ENCODE assay signal across 27 cellular contexts in genomic region chr6:5946181-5946580, GRCh38.
"Had no signal": no experiment of that assay in that cellular context is flagged by ENCODE, and none has a peak within 500 bp of the region (broad histone marks: within the 10 kb centered on the region; RNA-seq: fewer than 3 reads in every experiment).

No MANE protein-coding gene starts in this region.

- H3K27ac Mint-ChIP-seq: memory B cell; naive thymus-derived CD4-positive, alpha-beta T cell; natural killer cell treated with Interleukin-12 subunit alpha and Interleukin-12 subunit beta and Interleukin-15 and Interleukin-18, amount 100 ng/mL, for 72 hours; stimulated activated naive B cell treated with anti-CD40 and anti-IgM and Interleukin-4, amounts not matched to agents 10 μg/mL and 1 μg/mL and 100 μg/mL, for 72 hours had no signal

- H3K4me3 Mint-ChIP-seq: memory B cell; naive thymus-derived CD4-positive, alpha-beta T cell; natural killer cell treated with Interleukin-12 subunit alpha and Interleukin-12 subunit beta and Interleukin-15 and Interleukin-18, amount 100 ng/mL, for 72 hours; stimulated activated naive B cell treated with anti-CD40 and anti-IgM and Interleukin-4, amounts not matched to agents 10 μg/mL and 1 μg/mL and 100 μg/mL, for 72 hours had no signal

- DNase-seq: heart right ventricle; islet precursor cell; midbrain; mucosa of descending colon; naive thymus-derived CD4-positive, alpha-beta T cell; ovary; posterior cingulate gyrus; retina; right lobe of liver; stimulated activated CD4-positive, alpha-beta T cell treated with anti-CD3 and anti-CD28 coated beads, Interleukin-12 subunit alpha, Interleukin-12 subunit beta, amount 100 ng/mL, for 4 hours; stimulated activated CD4-positive, alpha-beta T cell treated with anti-CD3 and anti-CD28 coated beads, Interleukin-15, amount 100 ng/mL, for 24 hours; stimulated activated CD4-positive, alpha-beta T cell treated with anti-CD3 and anti-CD28 coated beads, Interleukin-2, amount 100 ng/mL, for 24 hours; stimulated activated CD4-positive, alpha-beta T cell treated with anti-CD3 and anti-CD28 coated beads, Interleukin-4, amount 100 ng/mL, for 1 hour; stimulated activated naive B cell treated with anti-CD40 and anti-IgM and Interleukin-4, amounts not matched to agents 10 μg/mL and 1 μg/mL and 100 μg/mL, for 72 hours; stimulated activated naive CD8-positive, alpha-beta T cell treated with anti-CD3 and anti-CD28 coated beads, Interleukin-15, Interleukin-2, amounts not matched to agents 100 U/mL and 50 U/mL, for 24 hours; stomach; testis; thyroid gland; transverse colon; upper lobe of left lung had no signal

- H3K4me3 ChIP-seq: heart right ventricle, hepatocyte, lung, mucosa of descending colon, ovary, prostate gland, right lobe of liver, skin epidermis, stomach, testis, thyroid gland, transverse colon, upper lobe of left lung, vagina had no signal

- H3K4me1 Mint-ChIP-seq: memory B cell; stimulated activated naive B cell treated with anti-CD40 and anti-IgM and Interleukin-4, amounts not matched to agents 10 μg/mL and 1 μg/mL and 100 μg/mL, for 72 hours had no signal

- ATAC-seq: mucosa of descending colon; naive thymus-derived CD4-positive, alpha-beta T cell; natural killer cell treated with Interleukin-12 subunit alpha and Interleukin-12 subunit beta and Interleukin-15 and Interleukin-18, amount 100 ng/mL, for 72 hours; stimulated activated naive B cell treated with anti-CD40 and anti-IgM and Interleukin-4, amounts not matched to agents 10 μg/mL and 1 μg/mL and 100 μg/mL, for 72 hours; stimulated activated naive CD8-positive, alpha-beta T cell treated with anti-CD3 and anti-CD28 coated beads, Interleukin-15, Interleukin-2, amounts not matched to agents 100 U/mL and 50 U/mL, for 24 hours had no signal

- H3K27ac ChIP-seq: heart right ventricle, hepatocyte, ovary, prostate gland, right lobe of liver, skin epidermis, stomach, testis, thyroid gland, transverse colon, upper lobe of left lung, vagina had no signal

- H3K9me3 ChIP-seq: ovary, prostate gland, right lobe of liver, testis, thyroid gland, vagina had no signal

- H3K36me3 ChIP-seq: heart right ventricle, ovary, prostate gland, right lobe of liver, stomach, thyroid gland, transverse colon, upper lobe of left lung, vagina had no signal

- H3K27me3 ChIP-seq: hepatocyte, ovary, right lobe of liver, testis, thyroid gland, transverse colon, upper lobe of left lung, vagina had no signal

- H3K4me1 ChIP-seq: prostate gland, right lobe of liver, testis, thyroid gland, transverse colon, upper lobe of left lung, vagina had no signal
